ENCODE assay signal across 2 cellular contexts in the genomic region with DNA sequence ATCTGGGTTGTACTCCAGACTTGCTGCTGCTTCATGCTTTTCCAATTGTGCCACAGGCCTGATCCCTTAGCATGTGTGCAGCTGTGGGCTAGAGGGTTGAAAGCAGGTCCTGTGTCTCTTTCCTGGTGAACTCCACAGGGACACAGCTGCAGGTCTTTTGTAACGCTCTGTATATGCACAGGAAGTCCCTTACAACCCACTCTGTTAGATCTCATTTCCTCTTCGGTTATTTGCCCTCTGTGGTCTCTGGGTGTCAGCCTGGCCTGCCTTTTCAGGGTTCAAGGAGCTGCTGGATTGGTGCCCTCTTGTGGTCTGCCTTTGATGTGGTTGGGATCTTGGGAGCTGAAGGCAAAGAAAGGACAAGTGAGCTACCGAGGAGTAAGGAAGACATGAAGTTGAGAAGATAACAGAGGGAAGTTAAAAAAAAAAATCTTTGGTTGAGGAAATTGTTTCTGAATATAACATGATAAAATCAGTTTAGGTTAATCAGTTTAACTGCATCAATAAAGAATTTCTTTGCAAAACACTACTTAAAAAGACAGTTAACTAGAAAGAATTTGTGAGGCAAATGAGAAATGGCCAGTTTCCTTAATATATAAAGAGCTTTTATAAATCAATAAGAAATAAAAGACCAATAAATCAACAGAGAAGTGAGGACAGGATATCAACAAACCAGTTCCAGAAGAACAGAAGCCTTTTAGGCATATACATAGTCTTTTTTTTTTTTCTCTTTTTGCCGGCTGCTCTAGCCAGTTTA.
TF ChIP-seq lines count a peak whose summit lies in the region.

No MANE protein-coding gene starts in this region.

TF ChIP-seq in HEK293T, 16 proteins besides CTCF, POLR2A, EP300 and RAD21:
- TF ChIP-seq, protein P1, sequence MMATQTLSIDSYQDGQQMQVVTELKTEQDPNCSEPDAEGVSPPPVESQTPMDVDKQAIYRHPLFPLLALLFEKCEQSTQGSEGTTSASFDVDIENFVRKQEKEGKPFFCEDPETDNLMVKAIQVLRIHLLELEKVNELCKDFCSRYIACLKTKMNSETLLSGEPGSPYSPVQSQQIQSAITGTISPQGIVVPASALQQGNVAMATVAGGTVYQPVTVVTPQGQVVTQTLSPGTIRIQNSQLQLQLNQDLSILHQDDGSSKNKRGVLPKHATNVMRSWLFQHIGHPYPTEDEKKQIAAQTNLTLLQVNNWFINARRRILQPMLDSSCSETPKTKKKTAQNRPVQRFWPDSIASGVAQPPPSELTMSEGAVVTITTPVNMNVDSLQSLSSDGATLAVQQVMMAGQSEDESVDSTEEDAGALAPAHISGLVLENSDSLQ (IDR thresholded peaks at IDR 0.05), result no peak
- TF ChIP-seq FOXM1 (IDR thresholded peaks at IDR 0.05; ENCODE audit: borderline replicate concordance) (no peak), HDGF (IDR thresholded peaks at IDR 0.05; ENCODE audit: borderline replicate concordance) (no peak), LEF1 (IDR thresholded peaks at IDR 0.05; ENCODE audit: borderline replicate concordance) (peak; percentile 84; the same call in 1 of the 2 replicates), BHLHE40 (IDR thresholded peaks at IDR 0.05; ENCODE audit: borderline replicate concordance) (no peak)

TF ChIP-seq in H1, 55 proteins besides CTCF, POLR2A, EP300 and RAD21 (continued from another document):
- no peak for TF ChIP-seq JUN (IDR thresholded peaks at IDR 0.05; ENCODE audit: low read depth, low read length)
- no peak for TF ChIP-seq USF2 (IDR thresholded peaks at IDR 0.05; ENCODE audit: low read length)
- TF ChIP-seq, protein P2, sequence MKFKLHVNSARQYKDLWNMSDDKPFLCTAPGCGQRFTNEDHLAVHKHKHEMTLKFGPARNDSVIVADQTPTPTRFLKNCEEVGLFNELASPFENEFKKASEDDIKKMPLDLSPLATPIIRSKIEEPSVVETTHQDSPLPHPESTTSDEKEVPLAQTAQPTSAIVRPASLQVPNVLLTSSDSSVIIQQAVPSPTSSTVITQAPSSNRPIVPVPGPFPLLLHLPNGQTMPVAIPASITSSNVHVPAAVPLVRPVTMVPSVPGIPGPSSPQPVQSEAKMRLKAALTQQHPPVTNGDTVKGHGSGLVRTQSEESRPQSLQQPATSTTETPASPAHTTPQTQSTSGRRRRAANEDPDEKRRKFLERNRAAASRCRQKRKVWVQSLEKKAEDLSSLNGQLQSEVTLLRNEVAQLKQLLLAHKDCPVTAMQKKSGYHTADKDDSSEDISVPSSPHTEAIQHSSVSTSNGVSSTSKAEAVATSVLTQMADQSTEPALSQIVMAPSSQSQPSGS (IDR thresholded peaks at IDR 0.05; ENCODE audit: low read length), result no peak
- no peak for TF ChIP-seq YY1 (IDR thresholded peaks at IDR 0.05; ENCODE audit: low read depth, low read length)
- no peak for TF ChIP-seq SRF (IDR thresholded peaks at IDR 0.05; ENCODE audit: low read depth, low read length)
- no peak for TF ChIP-seq CTBP2 (IDR thresholded peaks at IDR 0.05; ENCODE audit: borderline replicate concordance, insufficient read depth, insufficient read length, low read length)
- no peak for TF ChIP-seq CBX5 (IDR thresholded peaks at IDR 0.05; ENCODE audit: low read depth, low read length)
- no peak for TF ChIP-seq SIN3A (conservative IDR thresholded peaks at IDR 0.05 in 1 of 2, IDR thresholded peaks at IDR 0.05 in 1 of 2; ENCODE audit: low read depth in 1 of 2, low read length in 2 of 2)
- TF ChIP-seq HDAC2 (IDR thresholded peaks at IDR 0.05; ENCODE audit: borderline replicate concordance in 1 of 2, low read depth in 2 of 2, low read length in 2 of 2), result no peak
- TF ChIP-seq EGR1 (IDR thresholded peaks at IDR 0.05; ENCODE audit: borderline replicate concordance, low read depth, low read length), result no peak
- no peak for TF ChIP-seq CHD2 (IDR thresholded peaks at IDR 0.05; ENCODE audit: low read length)
- TF ChIP-seq TCF12 (IDR thresholded peaks at IDR 0.05; ENCODE audit: low read depth, low read length), result no peak
- TF ChIP-seq, protein P3, sequence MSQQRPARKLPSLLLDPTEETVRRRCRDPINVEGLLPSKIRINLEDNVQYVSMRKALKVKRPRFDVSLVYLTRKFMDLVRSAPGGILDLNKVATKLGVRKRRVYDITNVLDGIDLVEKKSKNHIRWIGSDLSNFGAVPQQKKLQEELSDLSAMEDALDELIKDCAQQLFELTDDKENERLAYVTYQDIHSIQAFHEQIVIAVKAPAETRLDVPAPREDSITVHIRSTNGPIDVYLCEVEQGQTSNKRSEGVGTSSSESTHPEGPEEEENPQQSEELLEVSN (IDR thresholded peaks at IDR 0.05), result no peak
